ENCODE assay signal across 1 cellular context in the genomic region with DNA sequence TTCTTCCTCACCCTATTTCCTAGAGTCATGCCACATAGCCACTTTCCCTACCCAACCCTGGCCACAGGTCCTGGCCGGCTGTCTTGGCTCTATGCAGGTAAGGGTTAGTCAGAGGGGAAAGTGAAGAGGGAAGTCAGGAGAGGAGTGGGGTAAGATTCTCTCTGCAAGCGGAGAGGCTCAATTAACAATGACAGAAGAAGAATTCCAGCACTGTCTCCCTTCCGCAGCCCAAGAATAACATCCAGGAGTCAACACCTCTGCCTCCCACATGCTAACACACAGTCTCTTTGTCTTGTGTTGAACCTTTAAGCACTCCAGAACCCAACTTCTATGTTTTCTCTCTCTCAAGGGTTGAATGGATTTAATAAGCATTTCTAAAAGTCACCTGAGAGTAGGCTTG.
TF ChIP-seq lines count a peak whose summit lies in the region.

No MANE protein-coding gene starts in this region.

TF ChIP-seq in GM23338, 12 proteins besides CTCF, POLR2A, EP300 and RAD21 (continued from another document):
- TF ChIP-seq STAT1 (IDR thresholded peaks at IDR 0.05; ENCODE audit: unreplicated experiment) (no peak), NANOG (IDR thresholded peaks at IDR 0.05; ENCODE audit: borderline replicate concordance) (no peak), POLR2AphosphoS5 (IDR thresholded peaks at IDR 0.05; ENCODE audit: low read depth) (no peak), CREB1 (CRISPR knock-in tag; IDR thresholded peaks at IDR 0.05; ENCODE audit: low read depth) (no peak), JUNB (IDR thresholded peaks at IDR 0.05; ENCODE audit: unreplicated experiment) (no peak)
- TF ChIP-seq, protein P1, sequence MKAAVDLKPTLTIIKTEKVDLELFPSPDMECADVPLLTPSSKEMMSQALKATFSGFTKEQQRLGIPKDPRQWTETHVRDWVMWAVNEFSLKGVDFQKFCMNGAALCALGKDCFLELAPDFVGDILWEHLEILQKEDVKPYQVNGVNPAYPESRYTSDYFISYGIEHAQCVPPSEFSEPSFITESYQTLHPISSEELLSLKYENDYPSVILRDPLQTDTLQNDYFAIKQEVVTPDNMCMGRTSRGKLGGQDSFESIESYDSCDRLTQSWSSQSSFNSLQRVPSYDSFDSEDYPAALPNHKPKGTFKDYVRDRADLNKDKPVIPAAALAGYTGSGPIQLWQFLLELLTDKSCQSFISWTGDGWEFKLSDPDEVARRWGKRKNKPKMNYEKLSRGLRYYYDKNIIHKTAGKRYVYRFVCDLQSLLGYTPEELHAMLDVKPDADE (IDR thresholded peaks at IDR 0.05): no peak
- TF ChIP-seq, protein P2, sequence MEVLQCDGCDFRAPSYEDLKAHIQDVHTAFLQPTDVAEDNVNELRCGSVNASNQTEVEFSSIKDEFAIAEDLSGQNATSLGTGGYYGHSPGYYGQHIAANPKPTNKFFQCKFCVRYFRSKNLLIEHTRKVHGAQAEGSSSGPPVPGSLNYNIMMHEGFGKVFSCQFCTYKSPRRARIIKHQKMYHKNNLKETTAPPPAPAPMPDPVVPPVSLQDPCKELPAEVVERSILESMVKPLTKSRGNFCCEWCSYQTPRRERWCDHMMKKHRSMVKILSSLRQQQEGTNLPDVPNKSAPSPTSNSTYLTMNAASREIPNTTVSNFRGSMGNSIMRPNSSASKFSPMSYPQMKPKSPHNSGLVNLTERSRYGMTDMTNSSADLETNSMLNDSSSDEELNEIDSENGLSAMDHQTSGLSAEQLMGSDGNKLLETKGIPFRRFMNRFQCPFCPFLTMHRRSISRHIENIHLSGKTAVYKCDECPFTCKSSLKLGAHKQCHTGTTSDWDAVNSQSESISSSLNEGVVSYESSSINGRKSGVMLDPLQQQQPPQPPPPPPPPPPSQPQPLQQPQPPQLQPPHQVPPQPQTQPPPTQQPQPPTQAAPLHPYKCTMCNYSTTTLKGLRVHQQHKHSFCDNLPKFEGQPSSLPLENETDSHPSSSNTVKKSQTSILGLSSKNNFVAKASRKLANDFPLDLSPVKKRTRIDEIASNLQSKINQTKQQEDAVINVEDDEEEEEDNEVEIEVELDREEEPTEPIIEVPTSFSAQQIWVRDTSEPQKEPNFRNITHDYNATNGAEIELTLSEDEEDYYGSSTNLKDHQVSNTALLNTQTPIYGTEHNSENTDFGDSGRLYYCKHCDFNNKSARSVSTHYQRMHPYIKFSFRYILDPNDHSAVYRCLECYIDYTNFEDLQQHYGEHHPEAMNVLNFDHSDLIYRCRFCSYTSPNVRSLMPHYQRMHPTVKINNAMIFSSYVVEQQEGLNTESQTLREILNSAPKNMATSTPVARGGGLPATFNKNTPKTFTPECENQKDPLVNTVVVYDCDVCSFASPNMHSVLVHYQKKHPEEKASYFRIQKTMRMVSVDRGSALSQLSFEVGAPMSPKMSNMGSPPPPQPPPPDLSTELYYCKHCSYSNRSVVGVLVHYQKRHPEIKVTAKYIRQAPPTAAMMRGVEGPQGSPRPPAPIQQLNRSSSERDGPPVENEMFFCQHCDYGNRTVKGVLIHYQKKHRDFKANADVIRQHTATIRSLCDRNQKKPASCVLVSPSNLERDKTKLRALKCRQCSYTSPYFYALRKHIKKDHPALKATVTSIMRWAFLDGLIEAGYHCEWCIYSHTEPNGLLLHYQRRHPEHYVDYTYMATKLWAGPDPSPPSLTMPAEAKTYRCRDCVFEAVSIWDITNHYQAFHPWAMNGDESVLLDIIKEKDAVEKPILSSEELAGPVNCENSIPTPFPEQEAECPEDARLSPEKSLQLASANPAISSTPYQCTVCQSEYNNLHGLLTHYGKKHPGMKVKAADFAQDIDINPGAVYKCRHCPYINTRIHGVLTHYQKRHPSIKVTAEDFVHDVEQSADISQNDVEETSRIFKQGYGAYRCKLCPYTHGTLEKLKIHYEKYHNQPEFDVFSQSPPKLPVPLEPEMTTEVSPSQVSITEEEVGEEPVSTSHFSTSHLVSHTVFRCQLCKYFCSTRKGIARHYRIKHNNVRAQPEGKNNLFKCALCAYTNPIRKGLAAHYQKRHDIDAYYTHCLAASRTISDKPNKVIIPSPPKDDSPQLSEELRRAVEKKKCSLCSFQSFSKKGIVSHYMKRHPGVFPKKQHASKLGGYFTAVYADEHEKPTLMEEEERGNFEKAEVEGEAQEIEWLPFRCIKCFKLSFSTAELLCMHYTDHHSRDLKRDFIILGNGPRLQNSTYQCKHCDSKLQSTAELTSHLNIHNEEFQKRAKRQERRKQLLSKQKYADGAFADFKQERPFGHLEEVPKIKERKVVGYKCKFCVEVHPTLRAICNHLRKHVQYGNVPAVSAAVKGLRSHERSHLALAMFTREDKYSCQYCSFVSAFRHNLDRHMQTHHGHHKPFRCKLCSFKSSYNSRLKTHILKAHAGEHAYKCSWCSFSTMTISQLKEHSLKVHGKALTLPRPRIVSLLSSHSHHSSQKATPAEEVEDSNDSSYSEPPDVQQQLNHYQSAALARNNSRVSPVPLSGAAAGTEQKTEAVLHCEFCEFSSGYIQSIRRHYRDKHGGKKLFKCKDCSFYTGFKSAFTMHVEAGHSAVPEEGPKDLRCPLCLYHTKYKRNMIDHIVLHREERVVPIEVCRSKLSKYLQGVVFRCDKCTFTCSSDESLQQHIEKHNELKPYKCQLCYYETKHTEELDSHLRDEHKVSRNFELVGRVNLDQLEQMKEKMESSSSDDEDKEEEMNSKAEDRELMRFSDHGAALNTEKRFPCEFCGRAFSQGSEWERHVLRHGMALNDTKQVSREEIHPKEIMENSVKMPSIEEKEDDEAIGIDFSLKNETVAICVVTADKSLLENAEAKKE (CRISPR knock-in tag; IDR thresholded peaks at IDR 0.05): no peak
- TF ChIP-seq, protein P3, sequence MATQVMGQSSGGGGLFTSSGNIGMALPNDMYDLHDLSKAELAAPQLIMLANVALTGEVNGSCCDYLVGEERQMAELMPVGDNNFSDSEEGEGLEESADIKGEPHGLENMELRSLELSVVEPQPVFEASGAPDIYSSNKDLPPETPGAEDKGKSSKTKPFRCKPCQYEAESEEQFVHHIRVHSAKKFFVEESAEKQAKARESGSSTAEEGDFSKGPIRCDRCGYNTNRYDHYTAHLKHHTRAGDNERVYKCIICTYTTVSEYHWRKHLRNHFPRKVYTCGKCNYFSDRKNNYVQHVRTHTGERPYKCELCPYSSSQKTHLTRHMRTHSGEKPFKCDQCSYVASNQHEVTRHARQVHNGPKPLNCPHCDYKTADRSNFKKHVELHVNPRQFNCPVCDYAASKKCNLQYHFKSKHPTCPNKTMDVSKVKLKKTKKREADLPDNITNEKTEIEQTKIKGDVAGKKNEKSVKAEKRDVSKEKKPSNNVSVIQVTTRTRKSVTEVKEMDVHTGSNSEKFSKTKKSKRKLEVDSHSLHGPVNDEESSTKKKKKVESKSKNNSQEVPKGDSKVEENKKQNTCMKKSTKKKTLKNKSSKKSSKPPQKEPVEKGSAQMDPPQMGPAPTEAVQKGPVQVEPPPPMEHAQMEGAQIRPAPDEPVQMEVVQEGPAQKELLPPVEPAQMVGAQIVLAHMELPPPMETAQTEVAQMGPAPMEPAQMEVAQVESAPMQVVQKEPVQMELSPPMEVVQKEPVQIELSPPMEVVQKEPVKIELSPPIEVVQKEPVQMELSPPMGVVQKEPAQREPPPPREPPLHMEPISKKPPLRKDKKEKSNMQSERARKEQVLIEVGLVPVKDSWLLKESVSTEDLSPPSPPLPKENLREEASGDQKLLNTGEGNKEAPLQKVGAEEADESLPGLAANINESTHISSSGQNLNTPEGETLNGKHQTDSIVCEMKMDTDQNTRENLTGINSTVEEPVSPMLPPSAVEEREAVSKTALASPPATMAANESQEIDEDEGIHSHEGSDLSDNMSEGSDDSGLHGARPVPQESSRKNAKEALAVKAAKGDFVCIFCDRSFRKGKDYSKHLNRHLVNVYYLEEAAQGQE (IDR thresholded peaks at IDR 0.05; ENCODE audit: unreplicated experiment): no peak
